Comparison of ENCODE assay signal across 18 cellular contexts in the genomic region with DNA sequence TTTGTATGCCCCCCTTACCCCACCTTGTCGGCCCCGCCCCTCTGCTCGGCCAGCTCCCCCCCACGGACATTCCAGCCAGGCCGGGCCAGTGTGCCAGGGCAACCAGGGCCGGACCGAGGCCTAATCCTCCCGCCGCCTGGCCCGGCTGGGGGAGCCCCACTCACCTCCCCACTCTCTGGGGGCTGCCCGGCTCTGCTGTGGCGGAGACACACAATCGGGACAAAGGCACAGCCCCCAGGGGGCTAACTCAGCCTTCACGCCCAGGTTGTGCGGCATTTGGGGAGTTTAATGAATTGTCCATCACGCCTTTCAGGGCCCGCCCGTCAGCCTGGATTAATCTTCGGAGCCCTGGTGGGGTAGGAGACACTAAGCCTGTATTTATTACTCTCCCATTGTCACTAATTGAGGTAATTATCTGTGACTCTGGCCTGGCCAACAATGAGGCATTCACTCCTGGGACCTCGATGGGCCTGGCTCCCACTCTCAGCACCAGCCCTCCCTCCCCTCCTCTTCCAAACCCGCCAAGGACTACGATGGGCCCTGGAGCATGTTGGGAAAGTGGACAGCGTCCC. TPM values are rescaled to one million over a fixed set of nuclear protein-coding genes. Genes with fewer than 3 reads are reported as not detected.
"Had no signal": no experiment of that assay in that cellular context is flagged by ENCODE, and none has a peak within 500 bp of the region (broad histone marks: within the 10 kb centered on the region; RNA-seq: fewer than 3 reads in every experiment).

No MANE protein-coding gene starts in this region.

- H3K4me3 Mint-ChIP-seq: activated B cell treated with CpG ODN at 0.5 μM for 24 hours; activated CD4-positive, alpha-beta T cell treated with anti-CD3 and anti-CD28 coated beads, Interleukin-2, amount 10 ng/mL, durations not matched to agents 24 days and 14 days; activated naive CD4-positive, alpha-beta T cell treated with anti-CD3 and anti-CD28 coated beads for 36 hours; activated T-helper 17 cell treated with anti-CD3 and anti-CD28 coated beads, Interleukin-2, amount 50 U/mL, for 72 hours; natural killer cell treated with Interleukin-12 subunit alpha and Interleukin-12 subunit beta and Interleukin-15 and Interleukin-18, amount 100 ng/mL, for 72 hours had no signal

- H3K36me3 Mint-ChIP-seq: natural killer cell treated with Interleukin-12 subunit alpha and Interleukin-12 subunit beta and Interleukin-15 and Interleukin-18, amount 100 ng/mL, for 72 hours had no signal

- H3K36me3 ChIP-seq: cardiac muscle cell, gastroesophageal sphincter, upper lobe of left lung had no signal

- FAIRE-seq: astrocyte had no signal

- H3K27ac ChIP-seq: cardiac muscle cell, epithelial cell of prostate, gastroesophageal sphincter, upper lobe of left lung had no signal

- H3K9me3 ChIP-seq: gastroesophageal sphincter, upper lobe of left lung had no signal

- H3K9me3 Mint-ChIP-seq: activated B cell treated with CpG ODN at 0.5 μM for 24 hours; activated CD4-positive, alpha-beta T cell treated with anti-CD3 and anti-CD28 coated beads, Interleukin-2, amount 10 ng/mL, durations not matched to agents 24 days and 14 days; activated naive CD4-positive, alpha-beta T cell treated with anti-CD3 and anti-CD28 coated beads for 36 hours; activated T-helper 17 cell treated with anti-CD3 and anti-CD28 coated beads, Interleukin-2, amount 50 U/mL, for 72 hours; natural killer cell treated with Interleukin-12 subunit alpha and Interleukin-12 subunit beta and Interleukin-15 and Interleukin-18, amount 100 ng/mL, for 72 hours had no signal

- H3K4me3 ChIP-seq: cardiac muscle cell, gastroesophageal sphincter, upper lobe of left lung had no signal

- H3K4me1 ChIP-seq: upper lobe of left lung had no signal

- H3K27ac Mint-ChIP-seq: activated B cell treated with CpG ODN at 0.5 μM for 24 hours; activated CD4-positive, alpha-beta T cell treated with anti-CD3 and anti-CD28 coated beads, Interleukin-2, amount 10 ng/mL, durations not matched to agents 24 days and 14 days; activated naive CD4-positive, alpha-beta T cell treated with anti-CD3 and anti-CD28 coated beads for 36 hours; activated T-helper 17 cell treated with anti-CD3 and anti-CD28 coated beads, Interleukin-2, amount 50 U/mL, for 72 hours had no signal

- ATAC-seq: activated T-helper 17 cell treated with anti-CD3 and anti-CD28 coated beads, Interleukin-2, amount 50 U/mL, for 72 hours; gastroesophageal sphincter; left ventricle myocardium superior; natural killer cell treated with Interleukin-12 subunit alpha and Interleukin-12 subunit beta and Interleukin-15 and Interleukin-18, amount 100 ng/mL, for 72 hours; stimulated activated naive CD8-positive, alpha-beta T cell treated with anti-CD3 and anti-CD28 coated beads, Interleukin-15, Interleukin-2, amounts not matched to agents 100 U/mL and 50 U/mL, for 24 hours had no signal

- DNase-seq: activated B cell treated with CpG ODN at 0.5 μM for 24 hours; activated naive CD4-positive, alpha-beta T cell treated with anti-CD3 and anti-CD28 coated beads for 36 hours; effector CD4-positive, alpha-beta T cell; left ventricle myocardium superior; mesenchymal stem cell; stimulated activated CD4-positive, alpha-beta T cell treated with anti-CD3 and anti-CD28 coated beads, Interleukin-12 subunit alpha, Interleukin-12 subunit beta, amount 100 ng/mL, for 4 hours; stimulated activated naive CD8-positive, alpha-beta T cell treated with anti-CD3 and anti-CD28 coated beads, Interleukin-15, Interleukin-2, amounts not matched to agents 100 U/mL and 50 U/mL, for 24 hours had no signal

RNA-seq across cellular contexts. Expression of a gene that starts 8.7 kb away (rescaled TPM):
- total RNA-seq: activated B cell treated with CpG ODN at 0.5 μM for 24 hours; activated CD4-positive, alpha-beta T cell treated with anti-CD3 and anti-CD28 coated beads, Interleukin-2, amount 10 ng/mL, durations not matched to agents 24 days and 14 days; activated naive CD4-positive, alpha-beta T cell treated with anti-CD3 and anti-CD28 coated beads for 36 hours; activated T-helper 17 cell treated with anti-CD3 and anti-CD28 coated beads, Interleukin-2, amount 50 U/mL, for 72 hours; astrocyte; cardiac muscle cell; gastroesophageal sphincter; kidney epithelial cell; left ventricle myocardium superior; natural killer cell treated with Interleukin-12 subunit alpha and Interleukin-12 subunit beta and Interleukin-15 and Interleukin-18, amount 100 ng/mL, for 72 hours; osteocyte; temporal lobe had no signal
- polyA plus RNA-seq: cardiac muscle cell had no signal

RNA-seq across cellular contexts. Expression of a gene that starts 12.4 kb away (rescaled TPM):
- total RNA-seq: gastroesophageal sphincter had no signal

RNA-seq across cellular contexts. Expression of a gene that starts 15.3 kb away (rescaled TPM):
- total RNA-seq: activated B cell treated with CpG ODN at 0.5 μM for 24 hours; activated naive CD4-positive, alpha-beta T cell treated with anti-CD3 and anti-CD28 coated beads for 36 hours; kidney epithelial cell; osteocyte had no signal
